ENCODE assay signal across 9 cellular contexts in the genomic region with DNA sequence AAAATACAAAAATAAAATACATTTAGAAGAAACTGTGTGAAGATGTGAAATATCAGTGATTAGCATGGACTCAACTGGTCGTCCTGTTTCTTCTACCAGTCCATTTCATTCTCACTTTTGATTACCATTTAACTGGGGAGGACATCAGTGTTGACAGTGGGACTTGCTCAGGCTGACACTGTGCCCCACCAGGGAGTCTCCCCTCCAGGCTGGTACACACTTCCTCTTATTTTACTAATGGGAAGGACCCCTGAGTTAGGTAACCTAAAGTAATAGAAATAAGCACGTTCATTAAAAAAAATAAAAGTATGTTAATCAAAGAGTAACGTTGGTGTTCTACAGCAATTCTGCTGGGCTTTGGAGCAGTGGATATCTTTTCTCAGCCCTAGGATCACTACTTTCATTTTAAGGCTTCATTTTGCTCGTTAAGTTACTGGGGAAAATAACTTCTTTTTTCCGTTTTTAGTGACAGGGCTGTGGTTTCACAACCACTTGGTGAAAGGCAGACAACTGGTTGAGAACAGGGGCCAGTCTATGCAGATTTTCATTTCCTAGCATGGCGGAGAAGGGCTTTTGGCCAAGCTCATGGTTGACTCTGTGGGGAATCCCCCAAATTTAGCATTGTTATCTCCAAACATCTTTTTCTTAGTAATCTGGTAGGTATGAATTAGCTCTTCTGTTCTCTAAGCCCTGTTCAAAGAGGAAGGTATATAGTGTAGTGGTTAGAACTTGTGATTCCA. TPM values are rescaled to one million over a fixed set of nuclear protein-coding genes. Genes with fewer than 3 reads are reported as not detected.
DNase-seq lines count a peak whose midpoint lies in the region; ATAC-seq and TF ChIP-seq lines count a peak whose summit lies in the region.
"Had no signal": no experiment of that assay in that cellular context is flagged by ENCODE, and none has a peak within 500 bp of the region (broad histone marks: within the 10 kb centered on the region; RNA-seq: fewer than 3 reads in every experiment).

No MANE protein-coding gene starts in this region.

- H3K36me3 Mint-ChIP-seq in naive B cell = peaks cover 2 to 3% of the 10 kb centered on the region in 2 donors

- no peaks in the 10 kb centered on the region for H3K27me3 Mint-ChIP-seq in naive B cell

- H3K4me3 ChIP-seq in HL-60 (replicated peaks; ENCODE audit: insufficient read depth, low read length) = peak overlapping the region; percentile 80

- H3K27me3 ChIP-seq in HL-60 (ENCODE audit: insufficient read depth, poor library complexity, severe bottlenecking) = no peaks in the 10 kb centered on the region

- no peaks in the 10 kb centered on the region for H3K9me3 Mint-ChIP-seq in naive B cell

- no peak for TF ChIP-seq CTCF in HL-60 (IDR thresholded peaks at IDR 0.05; ENCODE audit: insufficient read depth, low read length)

- peak; percentile 48 for ATAC-seq in GM19468 (IDR thresholded peaks at IDR 0.05; ENCODE audit: extremely low read depth, unreplicated experiment)
- ATAC-seq in naive B cell (ENCODE audit: low read depth in 2 of 2) = peak; percentile 72 to 75

- H3K27ac Mint-ChIP-seq in naive B cell = peak overlapping the region; percentile 67 to 97 (median 90)

- DNase-seq in A172 (ENCODE audit: low spot score) = peak; percentile 24
- DNase-seq in HL-60 (ENCODE audit: low read depth in 1 of 2, low spot score in 1 of 2) = peak in 1 of 2 experiments; percentile 80
- peak; percentile 73 for DNase-seq in activated CD8-positive, alpha-beta memory T cell treated with anti-CD3 and anti-CD28 coated beads for 24 hours
- peak; percentile 78 for DNase-seq in naive B cell
- DNase-seq in ureter (ENCODE audit: low spot score) = no peak
- no peak for DNase-seq in kidney tubule cell (ENCODE audit: low spot score)
- DNase-seq in SHP77 treated with DMSO at 0.1 percent for 48 hours (lab: John Stamatoyannopoulos, UW) = no peak

- peaks cover 55 to 73% (median 61%) of the 10 kb centered on the region in 3 donors for H3K4me1 Mint-ChIP-seq in naive B cell

- peak overlapping the region; percentile 84 for H3K27ac ChIP-seq in HL-60 (replicated peaks)
- H3K27ac ChIP-seq: parathyroid adenoma had no signal

- peak overlapping the region; percentile 90 to 98 (median 96) for H3K4me3 Mint-ChIP-seq in naive B cell

RNA-seq across cellular contexts. Expression of a gene that starts 2.1 kb away (rescaled TPM):
- total RNA-seq in A172 (2014; rRNA removed; shearing (Covaris generic)) = 23.2 and 28.9 TPM in 2 replicates
- 100 to 1,000 TPM; 138 to 210 (median 164) TPM for polyA plus RNA-seq in naive B cell (ENCODE audit: low read depth in 6 of 6)
- 2.6 TPM for total RNA-seq in ureter

Comparison
In these comparisons a context has a peak if more than half of its experiments do, and no peak if none do; other contexts are left out.
1. DNase-seq: peak in A172 (single experiment), activated CD8-positive, alpha-beta memory T cell treated with anti-CD3 and anti-CD28 coated beads for 24 hours (single experiment) and naive B cell (single experiment); none in ureter (single experiment), kidney tubule cell (single experiment) and SHP77 treated with DMSO at 0.1 percent for 48 hours (single experiment).